In genomic region chr15:64460737-64461576, GRCh38 we compare ENCODE assay signal across 1 cellular context.
TF ChIP-seq lines count a peak whose summit lies in the region.

No MANE protein-coding gene starts in this region.

TF ChIP-seq in H1, 55 proteins besides CTCF, POLR2A, EP300 and RAD21:
- TF ChIP-seq CHD7 (IDR thresholded peaks at IDR 0.05; ENCODE audit: insufficient replicate concordance, low read length) (peak; percentile 82), SP2 (IDR thresholded peaks at IDR 0.05; ENCODE audit: low read length) (no peak), CBX8 (IDR thresholded peaks at IDR 0.05; ENCODE audit: borderline replicate concordance, low read depth, low read length) (no peak), TBP (IDR thresholded peaks at IDR 0.05; ENCODE audit: low read depth, low read length) (peak; percentile 37; the same call in 1 of the 2 replicates), TCF12 (IDR thresholded peaks at IDR 0.05; ENCODE audit: low read depth, low read length) (no peak), BRCA1 (IDR thresholded peaks at IDR 0.05; ENCODE audit: low read depth, low read length) (no peak), TEAD4 (IDR thresholded peaks at IDR 0.05; ENCODE audit: low read depth, low read length) (no peak), POLR2AphosphoS5 (IDR thresholded peaks at IDR 0.05; ENCODE audit: low read depth, low read length) (peak; percentile 50; the same call in 1 of the 2 replicates), SP1 (IDR thresholded peaks at IDR 0.05; ENCODE audit: low read depth, low read length) (no peak), EZH2 (IDR thresholded peaks at IDR 0.05; ENCODE audit: low read depth, low read length, severe bottlenecking) (no peak), CREB1 (IDR thresholded peaks at IDR 0.05) (no peak), GABPA (IDR thresholded peaks at IDR 0.05; ENCODE audit: borderline replicate concordance, insufficient read depth, low read length) (no peak), RBBP5 (IDR thresholded peaks at IDR 0.05; ENCODE audit: borderline replicate concordance, low read depth, low read length) (peak; percentile 14; the same call in 1 of the 2 replicates), USF2 (IDR thresholded peaks at IDR 0.05; ENCODE audit: low read length) (no peak), KDM4A (IDR thresholded peaks at IDR 0.05; ENCODE audit: low read depth, low read length, severe bottlenecking) (peak; percentile 27)
